ENCODE assay signal across 16 cellular contexts in the genomic region with DNA sequence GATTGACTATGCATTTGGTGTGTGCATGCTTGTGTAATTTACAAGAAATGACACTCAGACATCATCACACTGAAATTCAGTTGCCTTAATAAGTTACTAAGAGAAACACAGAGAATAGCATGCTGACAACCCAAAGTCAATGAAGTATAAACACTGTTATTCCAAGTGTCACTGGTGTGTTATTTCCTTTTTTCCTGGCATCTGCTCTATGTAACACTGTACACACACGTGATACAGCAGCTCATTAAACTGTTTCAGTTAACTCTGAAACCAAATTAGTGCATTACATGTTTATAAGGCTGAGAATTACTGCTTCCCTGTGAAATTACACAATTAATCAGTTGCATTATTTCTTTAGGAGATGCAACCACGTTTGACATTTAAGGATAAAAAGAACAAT.
DNase-seq lines count a peak whose midpoint lies in the region; ATAC-seq, FAIRE-seq and TF ChIP-seq lines count a peak whose summit lies in the region.
"Had no signal": no experiment of that assay in that cellular context is flagged by ENCODE, and none has a peak within 500 bp of the region (broad histone marks: within the 10 kb centered on the region; RNA-seq: fewer than 3 reads in every experiment).

No MANE protein-coding gene starts in this region.

- no TSS peak for BruUV-seq in endothelial cell of umbilical vein (replicated peaks; lab: Mats Ljungman, UMichigan)

- no peaks in the 10 kb centered on the region for H3K36me3 ChIP-seq in endothelial cell of umbilical vein (ENCODE audit: control insufficient read depth in 2 of 2, extremely low read depth in 1 of 2, insufficient read depth in 2 of 2, low read length in 2 of 2)

- H3K27me3 ChIP-seq in endothelial cell of umbilical vein (ENCODE audit: control insufficient read depth in 2 of 2, insufficient read depth in 2 of 2, low read length in 2 of 2) = no peaks in the 10 kb centered on the region
- H3K27me3 ChIP-seq: SJCRH30 had no signal

- H3K4me1 ChIP-seq in endothelial cell of umbilical vein (ENCODE audit: control insufficient read depth, extremely low read depth, insufficient read depth, low read length) = peaks cover 20% of the 10 kb centered on the region

- dilution Hi-C loops in endothelial cell of umbilical vein (cut with MboI; ENCODE audit: extremely low pct_ligation_motif_present, low sequenced_read_pairs) = no loop called here

- POLR2A ChIA-PET in endothelial cell of umbilical vein (lab: Charles Lee) = no interaction called here

- H3K4me2 ChIP-seq in endothelial cell of umbilical vein (ENCODE audit: insufficient read depth, low read length) = no peak overlapping the region
- H3K4me2 ChIP-seq: GM23338, KMS-11 had no signal

- FAIRE-seq in GM12892 (lab: Jason Lieb, UNC) = peak; percentile 50
- no peak for FAIRE-seq in endothelial cell of umbilical vein (lab: Jason Lieb, UNC)

- H4K20me1 ChIP-seq in endothelial cell of umbilical vein (replicated peaks; ENCODE audit: control insufficient read depth, extremely low read depth, insufficient read depth, low read length) = no peaks in the 10 kb centered on the region

- H2AFZ ChIP-seq in endothelial cell of umbilical vein (ENCODE audit: low read depth, low read length) = no peak overlapping the region
- H2AFZ ChIP-seq: GM23338 had no signal

- no peak overlapping the region for H3K9ac ChIP-seq in endothelial cell of umbilical vein (replicated peaks; ENCODE audit: extremely low read depth, insufficient read depth, low read length)
- H3K9ac ChIP-seq: KMS-11 had no signal

- DNase-seq in GM12892 (ENCODE audit: insufficient read length) (no peak), NCI-H69 (lab: John Stamatoyannopoulos, UW) (peak; percentile 50), endothelial cell of umbilical vein (ENCODE audit: low read depth, low spot score) (peak; percentile 50), lung microvascular endothelial cell (ENCODE audit: low read depth in 2 of 2) (peak; percentile 18 to 88), COLO829 (ENCODE audit: low spot score) (no peak)
- DNase-seq: CD4-positive, CD25-positive, alpha-beta regulatory T cell; NCI-H1436; NCI-H2081; NCI-H526; NK-92 treated with Interleukin-12 subunit alpha and Interleukin-12 subunit beta, amount 100 ng/mL, for 24 hours; SJCRH30 had no signal

- no peak overlapping the region for H3K27ac ChIP-seq in endothelial cell of umbilical vein (ENCODE audit: insufficient read depth, low read depth, low read length)
- H3K27ac ChIP-seq: KMS-11, SJCRH30 had no signal

- H3K9me1 ChIP-seq in endothelial cell of umbilical vein (replicated peaks; ENCODE audit: control insufficient read depth, extremely low read depth, insufficient read depth, low read length) = no peaks in the 10 kb centered on the region

- CTCF ChIA-PET in endothelial cell of umbilical vein (lab: Charles Lee) = interaction anchor here (0.8 to 1.3 kb wide), 2 partner anchors 9 to 154 kb away, joined by 4 read pairs; no protein-coding TSS in a partner anchor

- TF ChIP-seq POLR2A in GM12892 (IDR thresholded peaks at IDR 0.05; ENCODE audit: low read depth, low read length) (no peak), endothelial cell of umbilical vein (IDR thresholded peaks at IDR 0.05; ENCODE audit: low read depth, low read length) (no peak)

- no peak for TF ChIP-seq CTCF in endothelial cell of umbilical vein (IDR thresholded peaks at IDR 0.05; ENCODE audit: extremely low read depth in 1 of 2, insufficient read depth in 1 of 2, low read depth in 1 of 2, low read length in 2 of 2)

- H3K9me3 ChIP-seq in endothelial cell of umbilical vein (replicated peaks; ENCODE audit: control insufficient read depth, insufficient read depth, low read length) = no peaks in the 10 kb centered on the region
- H3K9me3 ChIP-seq: SJCRH30 had no signal

- ATAC-seq in SK-N-SH treated with all-trans-retinoic acid at 6 μM for 48 hours (no peak), GM19395 (IDR thresholded peaks at IDR 0.05; ENCODE audit: unreplicated experiment) (no peak), GM21717 (IDR thresholded peaks at IDR 0.05; ENCODE audit: unreplicated experiment) (no peak)
- ATAC-seq: GM23338 had no signal

- H3K4me3 ChIP-seq in endothelial cell of umbilical vein (replicated peaks in 1 of 3; ENCODE audit: insufficient read depth in 1 of 3, low read depth in 1 of 3, low read length in 3 of 3) = no peak overlapping the region
- H3K4me3 ChIP-seq: GM23338, SJCRH30 had no signal

- H3K79me2 ChIP-seq in endothelial cell of umbilical vein (ENCODE audit: control insufficient read depth, insufficient read depth, low read length) = no peaks in the 10 kb centered on the region

- intact Hi-C loops in endothelial cell of umbilical vein (cut with micrococcal nuclease) = no loop called here

TF ChIP-seq in endothelial cell of umbilical vein, 7 proteins besides CTCF, POLR2A, EP300 and RAD21:
- TF ChIP-seq JUN (IDR thresholded peaks at IDR 0.05; ENCODE audit: borderline replicate concordance, insufficient read depth, insufficient read length, low read depth) (no peak), EZH2 (IDR thresholded peaks at IDR 0.05; ENCODE audit: borderline replicate concordance, low read depth, low read length, severe bottlenecking) (no peak), FOS (IDR thresholded peaks at IDR 0.05; ENCODE audit: borderline replicate concordance, insufficient read depth, low read length) (no peak), POLR2AphosphoS5 (IDR thresholded peaks at IDR 0.05; ENCODE audit: insufficient read depth, low read depth, low read length) (no peak), MYC (IDR thresholded peaks at IDR 0.05; ENCODE audit: low read depth, low read length) (no peak), GATA2 (IDR thresholded peaks at IDR 0.05; ENCODE audit: insufficient read depth, insufficient read length, low read depth, low read length) (no peak)
- TF ChIP-seq, protein P1, sequence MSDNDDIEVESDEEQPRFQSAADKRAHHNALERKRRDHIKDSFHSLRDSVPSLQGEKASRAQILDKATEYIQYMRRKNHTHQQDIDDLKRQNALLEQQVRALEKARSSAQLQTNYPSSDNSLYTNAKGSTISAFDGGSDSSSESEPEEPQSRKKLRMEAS (IDR thresholded peaks at IDR 0.05; ENCODE audit: insufficient read depth, insufficient read length) = no peak

TF ChIP-seq in SK-N-SH treated with all-trans-retinoic acid at 6 μM for 48 hours, 23 proteins besides CTCF, POLR2A, EP300 and RAD21 (continues in another document):
- TF ChIP-seq ZNF565 (CRISPR knock-in tag; conservative IDR thresholded peaks at IDR 0.05; ENCODE audit: low read depth) = no peak
- no peak for TF ChIP-seq GLIS3 (CRISPR knock-in tag; IDR thresholded peaks at IDR 0.05)
- TF ChIP-seq ZFP3 (CRISPR knock-in tag; IDR thresholded peaks at IDR 0.05) = no peak
- no peak for TF ChIP-seq ESRRG (CRISPR knock-in tag; IDR thresholded peaks at IDR 0.05)
- TF ChIP-seq ZC3H10 (CRISPR knock-in tag; IDR thresholded peaks at IDR 0.05) = no peak
- no peak for TF ChIP-seq RARB (CRISPR knock-in tag; IDR thresholded peaks at IDR 0.05)
- TF ChIP-seq ISL1 (CRISPR knock-in tag; IDR thresholded peaks at IDR 0.05) = no peak
- TF ChIP-seq TOX (CRISPR knock-in tag; IDR thresholded peaks at IDR 0.05; ENCODE audit: borderline replicate concordance) = no peak
- no peak for TF ChIP-seq CSDC2 (CRISPR knock-in tag; IDR thresholded peaks at IDR 0.05)
- no peak for TF ChIP-seq ZNF8 (CRISPR knock-in tag; IDR thresholded peaks at IDR 0.05)
- no peak for TF ChIP-seq TCF4 (CRISPR knock-in tag; IDR thresholded peaks at IDR 0.05; ENCODE audit: borderline replicate concordance)
- no peak for TF ChIP-seq PPARA (CRISPR knock-in tag; IDR thresholded peaks at IDR 0.05; ENCODE audit: borderline replicate concordance)
- TF ChIP-seq, protein P2, sequence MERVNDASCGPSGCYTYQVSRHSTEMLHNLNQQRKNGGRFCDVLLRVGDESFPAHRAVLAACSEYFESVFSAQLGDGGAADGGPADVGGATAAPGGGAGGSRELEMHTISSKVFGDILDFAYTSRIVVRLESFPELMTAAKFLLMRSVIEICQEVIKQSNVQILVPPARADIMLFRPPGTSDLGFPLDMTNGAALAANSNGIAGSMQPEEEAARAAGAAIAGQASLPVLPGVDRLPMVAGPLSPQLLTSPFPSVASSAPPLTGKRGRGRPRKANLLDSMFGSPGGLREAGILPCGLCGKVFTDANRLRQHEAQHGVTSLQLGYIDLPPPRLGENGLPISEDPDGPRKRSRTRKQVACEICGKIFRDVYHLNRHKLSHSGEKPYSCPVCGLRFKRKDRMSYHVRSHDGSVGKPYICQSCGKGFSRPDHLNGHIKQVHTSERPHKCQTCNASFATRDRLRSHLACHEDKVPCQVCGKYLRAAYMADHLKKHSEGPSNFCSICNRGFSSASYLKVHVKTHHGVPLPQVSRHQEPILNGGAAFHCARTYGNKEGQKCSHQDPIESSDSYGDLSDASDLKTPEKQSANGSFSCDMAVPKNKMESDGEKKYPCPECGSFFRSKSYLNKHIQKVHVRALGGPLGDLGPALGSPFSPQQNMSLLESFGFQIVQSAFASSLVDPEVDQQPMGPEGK (CRISPR knock-in tag; IDR thresholded peaks at IDR 0.05; ENCODE audit: borderline replicate concordance) = no peak
- no peak for TF ChIP-seq SNAI2 (CRISPR knock-in tag; IDR thresholded peaks at IDR 0.05)
- TF ChIP-seq, protein P3, sequence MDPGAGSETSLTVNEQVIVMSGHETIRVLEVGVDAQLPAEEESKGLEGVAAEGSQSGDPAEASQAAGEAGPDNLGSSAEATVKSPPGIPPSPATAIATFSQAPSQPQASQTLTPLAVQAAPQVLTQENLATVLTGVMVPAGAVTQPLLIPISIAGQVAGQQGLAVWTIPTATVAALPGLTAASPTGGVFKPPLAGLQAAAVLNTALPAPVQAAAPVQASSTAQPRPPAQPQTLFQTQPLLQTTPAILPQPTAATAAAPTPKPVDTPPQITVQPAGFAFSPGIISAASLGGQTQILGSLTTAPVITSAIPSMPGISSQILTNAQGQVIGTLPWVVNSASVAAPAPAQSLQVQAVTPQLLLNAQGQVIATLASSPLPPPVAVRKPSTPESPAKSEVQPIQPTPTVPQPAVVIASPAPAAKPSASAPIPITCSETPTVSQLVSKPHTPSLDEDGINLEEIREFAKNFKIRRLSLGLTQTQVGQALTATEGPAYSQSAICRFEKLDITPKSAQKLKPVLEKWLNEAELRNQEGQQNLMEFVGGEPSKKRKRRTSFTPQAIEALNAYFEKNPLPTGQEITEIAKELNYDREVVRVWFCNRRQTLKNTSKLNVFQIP (CRISPR knock-in tag; IDR thresholded peaks at IDR 0.05; ENCODE audit: borderline replicate concordance, low read depth) = no peak

Comparison
In these comparisons a context has a peak if more than half of its experiments do, and no peak if none do; other contexts are left out.
1. DNase-seq: peak in NCI-H69 (single experiment), endothelial cell of umbilical vein (single experiment) and lung microvascular endothelial cell (2 of 2); none in GM12892 (single experiment) and COLO829 (single experiment).